8 cellular contexts compared by ENCODE assay signal in genomic region chr7:50534690-50535290, GRCh38. TPM values are rescaled to one million over a fixed set of nuclear protein-coding genes. Genes with fewer than 3 reads are reported as not detected.
A peak's percentile ranks its signal among the peaks of the same experiment; 100 is the strongest.
DNase-seq lines count a peak whose midpoint lies in the region; ATAC-seq and TF ChIP-seq lines count a peak whose summit lies in the region.

No MANE protein-coding gene starts in this region.

- H3K9ac ChIP-seq in adipocyte (ENCODE audit: low read length) (no peak overlapping the region), liver (ENCODE audit: low read depth in 1 of 2, low read length in 2 of 2) (no peak overlapping the region)

- peaks cover 1% of the 10 kb centered on the region for H3K27me3 Mint-ChIP-seq in activated T-helper 2 cell treated with anti-CD3 and anti-CD28 coated beads, Interferon-gamma antibody, Interleukin-2, Interleukin-4, amounts not matched to agents 10 μg/mL and 5 μg/mL and 100 μg/mL, durations not matched to agents 14 hours and 24 hours and 36 hours (ENCODE audit: low read depth)

- no peak for TF ChIP-seq CTCF in liver (IDR thresholded peaks at IDR 0.05; ENCODE audit: low read depth, low read length, missing input control)

- intact Hi-C loops in activated T-helper 2 cell treated with anti-CD3 and anti-CD28 coated beads, Interferon-gamma antibody, Interleukin-2, Interleukin-4, amounts not matched to agents 10 μg/mL and 5 μg/mL and 100 μg/mL, durations not matched to agents 14 hours and 24 hours and 36 hours (cut with micrococcal nuclease), result loop anchor here (5.0 kb wide), 1 partner anchor 63 kb away; no protein-coding TSS in a partner anchor

- TF ChIP-seq RAD21 in Ishikawa (IDR thresholded peaks at IDR 0.05; ENCODE audit: low read depth), result no peak
- TF ChIP-seq RAD21 in liver (IDR thresholded peaks at IDR 0.05), result peak in 1 of 2 donors; percentile 38

- no peak overlapping the region for H3K4me3 ChIP-seq in adipocyte (ENCODE audit: low read length)
- H3K4me3 ChIP-seq in liver (ENCODE audit: low read depth in 1 of 3, low read length in 3 of 3), result no peak overlapping the region

- H3K36me3 ChIP-seq in adipocyte (ENCODE audit: control insufficient read depth, insufficient read depth, low read length, severe bottlenecking) (no peaks in the 10 kb centered on the region), liver (ENCODE audit: control insufficient read depth in 4 of 4, insufficient read depth in 3 of 4, low read depth in 1 of 4, low read length in 3 of 4) (peaks cover 0 to 5% (median 3%) of the 10 kb centered on the region in 4 donors)

- H3K4me1 ChIP-seq in adipocyte (ENCODE audit: control insufficient read depth, insufficient read depth, low read length), result peaks cover 18% of the 10 kb centered on the region
- peaks cover 0 to 1% (median 0%) of the 10 kb centered on the region in 4 donors for H3K4me1 ChIP-seq in liver (ENCODE audit: control insufficient read depth in 4 of 4, insufficient read depth in 4 of 4, low read length in 3 of 4)

- H3K27me3 ChIP-seq in adipocyte (replicated peaks; ENCODE audit: control insufficient read depth, insufficient read depth, low read length) (peaks cover 5% of the 10 kb centered on the region), liver (ENCODE audit: control insufficient read depth in 4 of 4, insufficient read depth in 4 of 4, low read length in 3 of 4) (no peaks in the 10 kb centered on the region)

- ATAC-seq in GM18511 (IDR thresholded peaks at IDR 0.05; ENCODE audit: unreplicated experiment) (no peak), HG02938 (IDR thresholded peaks at IDR 0.05; ENCODE audit: unreplicated experiment) (no peak)

- H3K9me3 ChIP-seq in adipocyte (ENCODE audit: control insufficient read depth, low read length), result no peaks in the 10 kb centered on the region
- H3K9me3 ChIP-seq in liver (ENCODE audit: control insufficient read depth in 4 of 4, low read length in 3 of 4), result no peaks in the 10 kb centered on the region

- no peak overlapping the region for H3K27ac Mint-ChIP-seq in activated T-helper 2 cell treated with anti-CD3 and anti-CD28 coated beads, Interferon-gamma antibody, Interleukin-2, Interleukin-4, amounts not matched to agents 10 μg/mL and 5 μg/mL and 100 μg/mL, durations not matched to agents 14 hours and 24 hours and 36 hours

- peak; percentile 14; the same call in 1 of the 2 replicates for TF ChIP-seq EP300 in Ishikawa (IDR thresholded peaks at IDR 0.05; ENCODE audit: borderline replicate concordance)

- H3K9me3 Mint-ChIP-seq in activated T-helper 2 cell treated with anti-CD3 and anti-CD28 coated beads, Interferon-gamma antibody, Interleukin-2, Interleukin-4, amounts not matched to agents 10 μg/mL and 5 μg/mL and 100 μg/mL, durations not matched to agents 14 hours and 24 hours and 36 hours, result no peaks in the 10 kb centered on the region

- no peak overlapping the region for H3K27ac ChIP-seq in liver (ENCODE audit: low read depth in 1 of 2, low read length in 2 of 2)

- DNase-seq in CD1c-positive myeloid dendritic cell (ENCODE audit: extremely low spot score) (peak; percentile 55), adipocyte (ENCODE audit: low read depth) (peak; percentile 95)
- no peak for DNase-seq in activated T-helper 2 cell treated with anti-CD3 and anti-CD28 coated beads, Interferon-gamma antibody, Interleukin-2, Interleukin-4, amounts not matched to agents 10 μg/mL and 5 μg/mL and 100 μg/mL, durations not matched to agents 14 hours and 24 hours and 36 hours (ENCODE audit: low spot score)
- no peak for DNase-seq in activated effector memory CD4-positive, alpha-beta T cell treated with anti-CD3 and anti-CD28 coated beads, Interleukin-2, amount 50 U/mL, for 16 hours

- peaks cover 31% of the 10 kb centered on the region for H3K4me1 Mint-ChIP-seq in activated T-helper 2 cell treated with anti-CD3 and anti-CD28 coated beads, Interferon-gamma antibody, Interleukin-2, Interleukin-4, amounts not matched to agents 10 μg/mL and 5 μg/mL and 100 μg/mL, durations not matched to agents 14 hours and 24 hours and 36 hours (ENCODE audit: low read depth)

- no peaks in the 10 kb centered on the region for H3K36me3 Mint-ChIP-seq in activated T-helper 2 cell treated with anti-CD3 and anti-CD28 coated beads, Interferon-gamma antibody, Interleukin-2, Interleukin-4, amounts not matched to agents 10 μg/mL and 5 μg/mL and 100 μg/mL, durations not matched to agents 14 hours and 24 hours and 36 hours (ENCODE audit: low read depth)

- WGBS in liver, result 79% methylated on average over 12 of the region's 12 CpGs

- no peak overlapping the region for H3K4me3 Mint-ChIP-seq in activated T-helper 2 cell treated with anti-CD3 and anti-CD28 coated beads, Interferon-gamma antibody, Interleukin-2, Interleukin-4, amounts not matched to agents 10 μg/mL and 5 μg/mL and 100 μg/mL, durations not matched to agents 14 hours and 24 hours and 36 hours (ENCODE audit: low read depth)

TF ChIP-seq in Ishikawa, 13 proteins besides CTCF, POLR2A, EP300 and RAD21:
- TF ChIP-seq, protein P1, sequence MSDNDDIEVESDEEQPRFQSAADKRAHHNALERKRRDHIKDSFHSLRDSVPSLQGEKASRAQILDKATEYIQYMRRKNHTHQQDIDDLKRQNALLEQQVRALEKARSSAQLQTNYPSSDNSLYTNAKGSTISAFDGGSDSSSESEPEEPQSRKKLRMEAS (IDR thresholded peaks at IDR 0.05), result peak; percentile 47; the same call in 1 of the 2 replicates
- TF ChIP-seq ZBTB7A (IDR thresholded peaks at IDR 0.05; ENCODE audit: low read depth) (no peak), TEAD4 (IDR thresholded peaks at IDR 0.05) (0 out of 2 replicates have a peak, but pooled peaks have one; percentile 11), CREB1 (IDR thresholded peaks at IDR 0.05; ENCODE audit: low read depth) (peak; percentile 89)
TF ChIP-seq in Ishikawa: peak in this region for 3.

TF ChIP-seq in liver, 16 proteins besides CTCF, POLR2A, EP300 and RAD21:
- TF ChIP-seq SP1 (IDR thresholded peaks at IDR 0.05) (peak; percentile 55), REST (IDR thresholded peaks at IDR 0.05) (no peak), FOXA2 (IDR thresholded peaks at IDR 0.05) (no peak), RXRA (IDR thresholded peaks at IDR 0.05) (peak in 1 of 2 donors; percentile 60), YY1 (IDR thresholded peaks at IDR 0.05) (no peak), HNF4A (conservative IDR thresholded peaks at IDR 0.05) (peak in 1 of 2 donors; percentile 86)
- TF ChIP-seq, protein P1 (IDR thresholded peaks at IDR 0.05), result no peak

RNA-seq across cellular contexts. Expression of gene DDC, which starts 30.4 kb away (rescaled TPM):
- total RNA-seq in liver, result 10 to 100 TPM; 47.6 to 74.9 TPM
- 10 to 100 TPM; 27.2 to 69.5 TPM for polyA plus RNA-seq in liver
- total RNA-seq in activated T-helper 2 cell treated with anti-CD3 and anti-CD28 coated beads, Interferon-gamma antibody, Interleukin-2, Interleukin-4, amounts not matched to agents 10 μg/mL and 5 μg/mL and 100 μg/mL, durations not matched to agents 14 hours and 24 hours and 36 hours, result 0.32 TPM in 1 of 2 replicates, not detected in the other

Comparison
In these comparisons a context has a peak if more than half of its experiments do, and no peak if none do; other contexts are left out.
1. DNase-seq: peak in CD1c-positive myeloid dendritic cell (single experiment) and adipocyte (single experiment); none in activated T-helper 2 cell treated with anti-CD3 and anti-CD28 coated beads, Interferon-gamma antibody, Interleukin-2, Interleukin-4, amounts not matched to agents 10 μg/mL and 5 μg/mL and 100 μg/mL, durations not matched to agents 14 hours and 24 hours and 36 hours (single experiment) and activated effector memory CD4-positive, alpha-beta T cell treated with anti-CD3 and anti-CD28 coated beads, Interleukin-2, amount 50 U/mL, for 16 hours (single experiment).
2. RNA of gene DDC, which starts 30.4 kb away (total RNA-seq): 47.6 to 74.9 TPM in liver; 0.32 TPM in activated T-helper 2 cell treated with anti-CD3 and anti-CD28 coated beads, Interferon-gamma antibody, Interleukin-2, Interleukin-4, amounts not matched to agents 10 μg/mL and 5 μg/mL and 100 μg/mL, durations not matched to agents 14 hours and 24 hours and 36 hours; every median in the first group is over 10 times any median in the second.